In genomic region chr10:133388973-133389818, GRCh38 we compare ENCODE assay signal across 9 cellular contexts. TPM values are rescaled to one million over a fixed set of nuclear protein-coding genes. Genes with fewer than 3 reads are reported as not detected.
DNase-seq lines count a peak whose midpoint lies in the region; ATAC-seq and TF ChIP-seq lines count a peak whose summit lies in the region.
"Had no signal": no experiment of that assay in that cellular context is flagged by ENCODE, and none has a peak within 500 bp of the region (broad histone marks: within the 10 kb centered on the region; RNA-seq: fewer than 3 reads in every experiment).

No MANE protein-coding gene starts in this region.

- no peaks in the 10 kb centered on the region for H3K9me2 ChIP-seq in SK-N-SH

- peaks cover 38% of the 10 kb centered on the region for H3K4me1 Mint-ChIP-seq in activated CD4-positive, alpha-beta memory T cell treated with anti-CD3 and anti-CD28 coated beads for 36 hours (ENCODE audit: low read depth)

- CTCF ChIA-PET in activated CD4-positive, alpha-beta memory T cell treated with anti-CD3 and anti-CD28 coated beads for 36 hours (lab: Charles Lee), result interaction anchor here (1.3 to 3.3 kb wide), 3 partner anchors 60 to 131 kb away, joined by 3 to 17 read pairs (median 5); no protein-coding TSS in a partner anchor
- CTCF ChIA-PET in SK-N-SH (lab: Yijun Ruan, JAX), result interaction anchor here (1.6 kb wide), 1 partner anchor 31 kb away, joined by 4 read pairs; the partner anchor contains the start of gene FUOM

- H3K4me2 ChIP-seq in SK-N-SH, result no peak overlapping the region

- H3K4me3 Mint-ChIP-seq in activated CD4-positive, alpha-beta memory T cell treated with anti-CD3 and anti-CD28 coated beads for 36 hours, result peak overlapping the region; percentile 65
- H3K4me3 Mint-ChIP-seq: brain had no signal

- no peaks in the 10 kb centered on the region for H3K36me3 ChIP-seq in mucosa of stomach (ENCODE audit: control insufficient read depth, insufficient read depth, low read length)
- peaks cover 0 to 3% of the 10 kb centered on the region in 2 experiments for H3K36me3 ChIP-seq in SK-N-SH (replicated peaks in 1 of 2; ENCODE audit: control insufficient read depth in 1 of 2, insufficient read depth in 2 of 2, low read length in 1 of 2)

- H3K27me3 ChIP-seq in mucosa of stomach (ENCODE audit: control insufficient read depth, insufficient read depth, low read length), result no peaks in the 10 kb centered on the region
- H3K27me3 ChIP-seq in SK-N-SH (ENCODE audit: insufficient read depth), result no peaks in the 10 kb centered on the region

- POLR2A ChIA-PET in activated CD4-positive, alpha-beta memory T cell treated with anti-CD3 and anti-CD28 coated beads for 36 hours (lab: Charles Lee), result interaction anchor here (1.7 to 2.8 kb wide), 2 partner anchors 16 to 31 kb away, joined by 5 to 10 read pairs; partner anchors contain the start of genes ECHS1 and FUOM
- POLR2A ChIA-PET in SK-N-SH (lab: Yijun Ruan, JAX), result no interaction called here

- H3F3A ChIP-seq in SK-N-SH (replicated peaks; ENCODE audit: insufficient read depth), result no peaks in the 10 kb centered on the region

- 92% methylated on average over 25 of the region's 39 CpGs for WGBS in SK-N-SH (ENCODE audit: low lambda C conversion rate)

- H3K79me2 ChIP-seq in SK-N-SH (ENCODE audit: insufficient read depth), result peaks cover under 1% of the 10 kb centered on the region; the same call in 1 of the 2 replicates

- no peaks in the 10 kb centered on the region for H3K4me1 ChIP-seq in mucosa of stomach (ENCODE audit: control insufficient read depth, insufficient read depth, low read length)
- H3K4me1 ChIP-seq in SK-N-SH (ENCODE audit: control insufficient read depth in 1 of 2, insufficient read depth in 2 of 2, low read depth in 1 of 2, low read length in 1 of 2), result no peaks in the 10 kb centered on the region

- TF ChIP-seq RAD21 in SK-N-SH (IDR thresholded peaks at IDR 0.05; ENCODE audit: low read length), result no peak

- no peaks in the 10 kb centered on the region for H4K20me1 ChIP-seq in SK-N-SH (ENCODE audit: insufficient read depth)

- no peak overlapping the region for H2AFZ ChIP-seq in SK-N-SH (ENCODE audit: low read depth)

- H3K36me3 Mint-ChIP-seq in activated CD4-positive, alpha-beta memory T cell treated with anti-CD3 and anti-CD28 coated beads for 36 hours, result peaks cover 6% of the 10 kb centered on the region

- no peak for TF ChIP-seq EP300 in SK-N-SH (IDR thresholded peaks at IDR 0.05; ENCODE audit: borderline replicate concordance in 1 of 2, low read depth in 1 of 2, low read length in 1 of 2)

- peak; percentile 87 for DNase-seq in GM10266 (ENCODE audit: extremely low spot score)
- peak; percentile 74 for DNase-seq in activated CD4-positive, alpha-beta memory T cell treated with anti-CD3 and anti-CD28 coated beads for 36 hours
- DNase-seq in NCI-H510A (lab: John Stamatoyannopoulos, UW), result no peak
- DNase-seq in ureter (ENCODE audit: low spot score), result no peak
- DNase-seq in SK-N-SH, result no peak

- H3K9me3 ChIP-seq in mucosa of stomach (ENCODE audit: control insufficient read depth, low read length) (no peaks in the 10 kb centered on the region), SK-N-SH (no peaks in the 10 kb centered on the region)

- H3K9ac ChIP-seq in mucosa of stomach (ENCODE audit: low read length) (peak overlapping the region; percentile 15), SK-N-SH (no peak overlapping the region)

- ATAC-seq in GM19463 (IDR thresholded peaks at IDR 0.05; ENCODE audit: unreplicated experiment) (peak; percentile 78), HG03457 (IDR thresholded peaks at IDR 0.05; ENCODE audit: unreplicated experiment) (peak; percentile 71)

- intact Hi-C loops in activated CD4-positive, alpha-beta memory T cell treated with anti-CD3 and anti-CD28 coated beads for 36 hours (cut with micrococcal nuclease), result loop anchor here (1.0 to 2.0 kb wide), 3 partner anchors 10 to 114 kb away; partner anchors contain the start of gene PAOX

- H3K27ac ChIP-seq in SK-N-SH (ENCODE audit: low read depth in 2 of 2, low read length in 1 of 2), result no peak overlapping the region

- H3K4me3 ChIP-seq in mucosa of stomach (ENCODE audit: low read length) (no peak overlapping the region), SK-N-SH (ENCODE audit: low read depth in 2 of 2, low read length in 1 of 2) (no peak overlapping the region)

- H3K27ac Mint-ChIP-seq in activated CD4-positive, alpha-beta memory T cell treated with anti-CD3 and anti-CD28 coated beads for 36 hours, result peak overlapping the region; percentile 89
- H3K27ac Mint-ChIP-seq: brain had no signal

- H3K9me3 Mint-ChIP-seq in activated CD4-positive, alpha-beta memory T cell treated with anti-CD3 and anti-CD28 coated beads for 36 hours, result no peaks in the 10 kb centered on the region
- H3K9me3 Mint-ChIP-seq: brain had no signal

- H3K27me3 Mint-ChIP-seq in activated CD4-positive, alpha-beta memory T cell treated with anti-CD3 and anti-CD28 coated beads for 36 hours, result no peaks in the 10 kb centered on the region
- H3K27me3 Mint-ChIP-seq: brain had no signal

- TF ChIP-seq CTCF in GM10266 (IDR thresholded peaks at IDR 0.05; ENCODE audit: control insufficient read depth, insufficient read depth, low read depth, missing control alignments) (peak; percentile 5), SK-N-SH (IDR thresholded peaks at IDR 0.05) (no peak)

TF ChIP-seq in SK-N-SH, 30 proteins besides CTCF, POLR2A, EP300 and RAD21:
- no peak for TF ChIP-seq PBX3 (IDR thresholded peaks at IDR 0.05)
- no peak for TF ChIP-seq SMC3 (IDR thresholded peaks at IDR 0.05; ENCODE audit: low read depth, low read length)
- TF ChIP-seq NFIC (IDR thresholded peaks at IDR 0.05; ENCODE audit: borderline replicate concordance), result no peak
- no peak for TF ChIP-seq MAX (IDR thresholded peaks at IDR 0.05; ENCODE audit: low read depth)
- no peak for TF ChIP-seq USF1 (IDR thresholded peaks at IDR 0.05; ENCODE audit: borderline replicate concordance, low read depth)
- TF ChIP-seq FOSL2 (IDR thresholded peaks at IDR 0.05; ENCODE audit: borderline replicate concordance, low read depth), result no peak
- no peak for TF ChIP-seq TAF1 (IDR thresholded peaks at IDR 0.05; ENCODE audit: borderline replicate concordance, low read depth, low read length)
- no peak for TF ChIP-seq USF2 (IDR thresholded peaks at IDR 0.05; ENCODE audit: borderline replicate concordance, low read depth, low read length)

RNA-seq across cellular contexts. Expression of gene MTG1, which starts 4.8 kb away (rescaled TPM):
- 10 to 100 TPM; 33.9 to 40.3 TPM for total RNA-seq in activated CD4-positive, alpha-beta memory T cell treated with anti-CD3 and anti-CD28 coated beads for 36 hours
- total RNA-seq in ureter, result 66.2 TPM
- 86.4 and 90.7 TPM in 2 replicates for polyA plus RNA-seq in SK-N-SH (2012; rRNA removed)
- polyA plus RNA-seq in SK-N-SH (2012; cell fraction: cytosol; rRNA removed), result 37.8 and 49.0 TPM in 2 replicates
- polyA plus RNA-seq in SK-N-SH (2012; cell fraction: nucleus; rRNA removed), result 284 and 357 TPM in 2 replicates

RNA-seq across cellular contexts. Expression of gene PAOX, which starts 10.1 kb away (rescaled TPM):
- total RNA-seq in activated CD4-positive, alpha-beta memory T cell treated with anti-CD3 and anti-CD28 coated beads for 36 hours, result 1 to 10 TPM; 8.8 to 9.6 TPM
- total RNA-seq in ureter, result 5.2 TPM
- polyA plus RNA-seq in SK-N-SH (2012; rRNA removed), result 6.2 and 6.6 TPM in 2 replicates
- 3.1 and 5.0 TPM in 2 replicates for polyA plus RNA-seq in SK-N-SH (2012; cell fraction: cytosol; rRNA removed)
- 12.6 and 16.0 TPM in 2 replicates for polyA plus RNA-seq in SK-N-SH (2012; cell fraction: nucleus; rRNA removed)

RNA-seq across cellular contexts. Expression of gene ECHS1, which starts 16.0 kb away (rescaled TPM):
- total RNA-seq in activated CD4-positive, alpha-beta memory T cell treated with anti-CD3 and anti-CD28 coated beads for 36 hours, result 10 to 100 TPM; 60.2 to 64.8 TPM
- 130 TPM for total RNA-seq in ureter
- polyA plus RNA-seq in SK-N-SH (2012; rRNA removed), result 72.1 and 97.8 TPM in 2 replicates
- polyA plus RNA-seq in SK-N-SH (2012; cell fraction: cytosol; rRNA removed), result 77.3 and 91.6 TPM in 2 replicates
- polyA plus RNA-seq in SK-N-SH (2012; cell fraction: nucleus; rRNA removed), result 58.6 and 68.8 TPM in 2 replicates

RNA-seq across cellular contexts. Expression of gene FUOM, which starts 31.4 kb away (rescaled TPM):
- total RNA-seq in activated CD4-positive, alpha-beta memory T cell treated with anti-CD3 and anti-CD28 coated beads for 36 hours, result 10 to 100 TPM; 46.5 to 49.8 TPM
- total RNA-seq in ureter, result 20.3 TPM
- 25.3 and 32.5 TPM in 2 replicates for polyA plus RNA-seq in SK-N-SH (2012; rRNA removed)
- 18.1 and 23.5 TPM in 2 replicates for polyA plus RNA-seq in SK-N-SH (2012; cell fraction: cytosol; rRNA removed)
- polyA plus RNA-seq in SK-N-SH (2012; cell fraction: nucleus; rRNA removed), result 20.0 and 23.3 TPM in 2 replicates

RNA-seq across cellular contexts. Expression of gene SPRN, which starts 35.2 kb away (rescaled TPM):
- total RNA-seq in activated CD4-positive, alpha-beta memory T cell treated with anti-CD3 and anti-CD28 coated beads for 36 hours, result not detected
- total RNA-seq in ureter, result not detected
- 0.78 and 1.2 TPM in 2 replicates for polyA plus RNA-seq in SK-N-SH (2012; rRNA removed)
- 0.46 and 0.55 TPM in 2 replicates for polyA plus RNA-seq in SK-N-SH (2012; cell fraction: cytosol; rRNA removed)
- polyA plus RNA-seq in SK-N-SH (2012; cell fraction: nucleus; rRNA removed), result 0.32 and 0.43 TPM in 2 replicates

Comparison
In these comparisons a context has a peak if more than half of its experiments do, and no peak if none do; other contexts are left out.
1. DNase-seq: peak in GM10266 (single experiment) and activated CD4-positive, alpha-beta memory T cell treated with anti-CD3 and anti-CD28 coated beads for 36 hours (single experiment); none in NCI-H510A (single experiment), ureter (single experiment) and SK-N-SH (single experiment).